8 cellular contexts compared by ENCODE assay signal in the genomic region with DNA sequence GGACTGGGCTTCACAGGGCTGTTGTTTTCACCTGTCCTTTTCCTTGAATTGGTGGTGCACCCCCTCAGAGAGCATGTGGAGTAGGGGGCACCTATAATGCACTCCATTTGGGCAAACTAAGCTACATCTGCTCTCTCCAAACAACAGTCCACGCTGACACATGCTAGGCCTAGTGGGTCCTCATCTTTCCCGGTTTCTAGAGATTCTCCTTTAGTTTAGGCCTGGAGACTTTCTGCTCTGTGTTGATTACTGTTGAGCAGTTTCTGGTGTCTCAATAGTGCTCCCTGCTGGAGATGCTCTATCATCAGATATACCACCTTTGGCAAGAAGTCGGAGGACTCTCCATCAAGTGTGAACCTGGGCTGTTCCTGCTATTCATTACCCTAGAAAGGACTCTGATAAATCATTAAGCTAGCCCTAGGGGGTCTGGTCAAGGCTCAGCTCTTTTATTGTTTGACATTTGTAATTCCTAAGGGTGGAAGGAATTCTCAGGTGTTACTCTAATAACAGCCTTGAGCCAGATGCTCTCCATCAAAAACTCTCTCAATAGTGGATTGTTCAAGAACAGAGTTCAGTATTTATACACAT.
DNase-seq lines count a peak whose midpoint lies in the region; ATAC-seq lines count a peak whose summit lies in the region.

No MANE protein-coding gene starts in this region.

- CTCF ChIA-PET in activated CD4-positive, alpha-beta T cell treated with anti-CD3 and anti-CD28 coated beads, Interleukin-2, amount 10 ng/mL, durations not matched to agents 7 days and 5 days (lab: Charles Lee): interaction anchor here (0.6 to 3.1 kb wide), 15 partner anchors 9 to 141 kb away, joined by 3 to 27 read pairs (median 4); no protein-coding TSS in a partner anchor

- peak; percentile 70 for ATAC-seq in HG02763 (IDR thresholded peaks at IDR 0.05; ENCODE audit: unreplicated experiment)
- ATAC-seq in memory B cell (ENCODE audit: low read depth): peak; percentile 94
- ATAC-seq in stimulated activated naive CD8-positive, alpha-beta T cell treated with anti-CD3 and anti-CD28 coated beads, Interleukin-15, Interleukin-2, amounts not matched to agents 100 U/mL and 50 U/mL, for 24 hours: peak; percentile 99

- H3K9me3 Mint-ChIP-seq in activated CD4-positive, alpha-beta T cell treated with anti-CD3 and anti-CD28 coated beads, Interleukin-2, amount 10 ng/mL, durations not matched to agents 7 days and 5 days: peaks cover 16% of the 10 kb centered on the region
- peaks cover 2% of the 10 kb centered on the region for H3K9me3 Mint-ChIP-seq in memory B cell

- peaks cover 24% of the 10 kb centered on the region for H3K36me3 Mint-ChIP-seq in activated CD4-positive, alpha-beta T cell treated with anti-CD3 and anti-CD28 coated beads, Interleukin-2, amount 10 ng/mL, durations not matched to agents 7 days and 5 days (ENCODE audit: low read depth)
- H3K36me3 Mint-ChIP-seq in memory B cell: peaks cover 7% of the 10 kb centered on the region

- H3K4me1 Mint-ChIP-seq in activated CD4-positive, alpha-beta T cell treated with anti-CD3 and anti-CD28 coated beads, Interleukin-2, amount 10 ng/mL, durations not matched to agents 7 days and 5 days: peaks cover 31% of the 10 kb centered on the region
- H3K4me1 Mint-ChIP-seq in memory B cell: peaks cover 3% of the 10 kb centered on the region

- peak; percentile 61 for DNase-seq in activated gamma-delta T cell treated with Interleukin-2 at 50 U/mL for 16 hours
- DNase-seq in activated gamma-delta T cell (lab: John Stamatoyannopoulos, UW): no peak
- peak; percentile 40 for DNase-seq in NCI-H226
- DNase-seq in activated CD4-positive, alpha-beta T cell treated with anti-CD3 and anti-CD28 coated beads, Interleukin-2, amount 10 ng/mL, durations not matched to agents 7 days and 5 days: peak; percentile 83
- peak; percentile 66 for DNase-seq in effector CD4-positive, alpha-beta T cell
- peak; percentile 38 to 52 for DNase-seq in memory B cell (ENCODE audit: low spot score in 2 of 2)
- DNase-seq in stimulated activated naive CD8-positive, alpha-beta T cell treated with anti-CD3 and anti-CD28 coated beads, Interleukin-15, Interleukin-2, amounts not matched to agents 100 U/mL and 50 U/mL, for 24 hours: peak; percentile 55

- H3K27me3 Mint-ChIP-seq in activated CD4-positive, alpha-beta T cell treated with anti-CD3 and anti-CD28 coated beads, Interleukin-2, amount 10 ng/mL, durations not matched to agents 7 days and 5 days: peaks cover 10% of the 10 kb centered on the region
- H3K27me3 Mint-ChIP-seq in memory B cell: peaks cover 7% of the 10 kb centered on the region

- no peak overlapping the region for H3K4me3 Mint-ChIP-seq in activated CD4-positive, alpha-beta T cell treated with anti-CD3 and anti-CD28 coated beads, Interleukin-2, amount 10 ng/mL, durations not matched to agents 7 days and 5 days
- no peak overlapping the region for H3K4me3 Mint-ChIP-seq in memory B cell

- POLR2A ChIA-PET in activated CD4-positive, alpha-beta T cell treated with anti-CD3 and anti-CD28 coated beads, Interleukin-2, amount 10 ng/mL, durations not matched to agents 7 days and 5 days (lab: Charles Lee): interaction anchor here (1.3 kb wide), 1 partner anchor 66 kb away, joined by 4 read pairs; no protein-coding TSS in a partner anchor

- H3K27ac Mint-ChIP-seq in activated CD4-positive, alpha-beta T cell treated with anti-CD3 and anti-CD28 coated beads, Interleukin-2, amount 10 ng/mL, durations not matched to agents 7 days and 5 days: peak overlapping the region; percentile 47
- H3K27ac Mint-ChIP-seq in memory B cell: no peak overlapping the region
